In genomic region chr2:239695106-239695727, GRCh38 we compare ENCODE assay signal across 15 cellular contexts.
"Had no signal": no experiment of that assay in that cellular context is flagged by ENCODE, and none has a peak within 500 bp of the region (broad histone marks: within the 10 kb centered on the region; RNA-seq: fewer than 3 reads in every experiment).

No MANE protein-coding gene starts in this region.

- H3K36me3 Mint-ChIP-seq: naive thymus-derived CD4-positive, alpha-beta T cell; stimulated activated memory B cell treated with anti-CD40 and anti-IgM and Interleukin-4, amounts not matched to agents 10 μg/mL and 1 μg/mL and 100 μg/mL, for 72 hours had no signal

- H3K4me2 ChIP-seq: hepatocyte, smooth muscle cell had no signal

- H3K27me3 Mint-ChIP-seq: naive thymus-derived CD4-positive, alpha-beta T cell; stimulated activated memory B cell treated with anti-CD40 and anti-IgM and Interleukin-4, amounts not matched to agents 10 μg/mL and 1 μg/mL and 100 μg/mL, for 72 hours; stimulated activated naive CD8-positive, alpha-beta T cell treated with anti-CD3 and anti-CD28 coated beads, Interleukin-15, Interleukin-2, amounts not matched to agents 100 ng/mL and 50 ng/mL, for 24 hours had no signal

- H3K79me2 ChIP-seq: hepatocyte had no signal

- H3K27me3 ChIP-seq: foreskin keratinocyte, hepatocyte, ovary, tibial nerve, upper lobe of right lung had no signal

- H3K27ac Mint-ChIP-seq: naive thymus-derived CD4-positive, alpha-beta T cell; stimulated activated memory B cell treated with anti-CD40 and anti-IgM and Interleukin-4, amounts not matched to agents 10 μg/mL and 1 μg/mL and 100 μg/mL, for 72 hours; stimulated activated naive CD8-positive, alpha-beta T cell treated with anti-CD3 and anti-CD28 coated beads, Interleukin-15, Interleukin-2, amounts not matched to agents 100 ng/mL and 50 ng/mL, for 24 hours had no signal

- H2AFZ ChIP-seq: hepatocyte had no signal

- H3K4me1 Mint-ChIP-seq: naive thymus-derived CD4-positive, alpha-beta T cell; stimulated activated memory B cell treated with anti-CD40 and anti-IgM and Interleukin-4, amounts not matched to agents 10 μg/mL and 1 μg/mL and 100 μg/mL, for 72 hours had no signal

- H3K36me3 ChIP-seq: ovary, tibial nerve, upper lobe of right lung had no signal

- H3K27ac ChIP-seq: foreskin keratinocyte, hepatocyte, ovary, tibial nerve, upper lobe of right lung had no signal

- DNase-seq: central memory CD4-positive, alpha-beta T cell; effector memory CD8-positive, alpha-beta T cell; foreskin keratinocyte; left colon; mesendoderm; naive thymus-derived CD4-positive, alpha-beta T cell; ovary; right cardiac atrium; stimulated activated CD4-positive, alpha-beta T cell treated with anti-CD3 and anti-CD28 coated beads, Interleukin-2, amount 100 ng/mL, for 48 hours had no signal

- H3K9me3 Mint-ChIP-seq: effector memory CD8-positive, alpha-beta T cell; naive thymus-derived CD4-positive, alpha-beta T cell; stimulated activated memory B cell treated with anti-CD40 and anti-IgM and Interleukin-4, amounts not matched to agents 10 μg/mL and 1 μg/mL and 100 μg/mL, for 72 hours; stimulated activated naive CD8-positive, alpha-beta T cell treated with anti-CD3 and anti-CD28 coated beads, Interleukin-15, Interleukin-2, amounts not matched to agents 100 ng/mL and 50 ng/mL, for 24 hours had no signal

- ATAC-seq: effector memory CD8-positive, alpha-beta T cell; foreskin keratinocyte; left colon; naive thymus-derived CD4-positive, alpha-beta T cell; right cardiac atrium; stimulated activated memory B cell treated with anti-CD40 and anti-IgM and Interleukin-4, amounts not matched to agents 10 μg/mL and 1 μg/mL and 100 μg/mL, for 72 hours; upper lobe of right lung had no signal

- H3K4me3 Mint-ChIP-seq: effector memory CD8-positive, alpha-beta T cell; naive thymus-derived CD4-positive, alpha-beta T cell; stimulated activated memory B cell treated with anti-CD40 and anti-IgM and Interleukin-4, amounts not matched to agents 10 μg/mL and 1 μg/mL and 100 μg/mL, for 72 hours; stimulated activated naive CD8-positive, alpha-beta T cell treated with anti-CD3 and anti-CD28 coated beads, Interleukin-15, Interleukin-2, amounts not matched to agents 100 ng/mL and 50 ng/mL, for 24 hours had no signal

- H3K9me3 ChIP-seq: ovary, tibial nerve, upper lobe of right lung had no signal

- H3K4me1 ChIP-seq: foreskin keratinocyte, upper lobe of right lung had no signal

- H3K4me3 ChIP-seq: hepatocyte, ovary, smooth muscle cell, tibial nerve, upper lobe of right lung had no signal
